ENCODE assay signal across 22 cellular contexts in genomic region chr11:115151010-115151409, GRCh38.
"Had no signal": no experiment of that assay in that cellular context is flagged by ENCODE, and none has a peak within 500 bp of the region (broad histone marks: within the 10 kb centered on the region; RNA-seq: fewer than 3 reads in every experiment).

No MANE protein-coding gene starts in this region.

- H3K4me3 ChIP-seq: left lung, lung, ovary, right atrium auricular region, skin epidermis, stomach, testis, thyroid gland, transverse colon, upper lobe of right lung had no signal

- ATAC-seq: left colon; left lung; natural killer cell; sciatic nerve; stimulated activated naive B cell treated with anti-CD40 and anti-IgM and Interleukin-4, amounts not matched to agents 10 μg/mL and 1 μg/mL and 100 μg/mL, for 72 hours; stimulated activated naive CD8-positive, alpha-beta T cell treated with anti-CD3 and anti-CD28 coated beads, Interleukin-15, Interleukin-2, amounts not matched to agents 100 U/mL and 50 U/mL, for 24 hours; upper lobe of right lung had no signal

- DNase-seq: hippocampal formation; left colon; left lung; mesendoderm; naive B cell; natural killer cell; ovary; stimulated activated CD4-positive, alpha-beta T cell treated with anti-CD3 and anti-CD28 coated beads, Interleukin-12 subunit alpha, Interleukin-12 subunit beta, amount 100 ng/mL, for 4 hours; stimulated activated CD4-positive, alpha-beta T cell treated with anti-CD3 and anti-CD28 coated beads, Interleukin-15, amount 100 ng/mL, for 24 hours; stimulated activated CD4-positive, alpha-beta T cell treated with anti-CD3 and anti-CD28 coated beads, Interleukin-2, amount 100 ng/mL, for 24 hours; stimulated activated CD4-positive, alpha-beta T cell treated with anti-CD3 and anti-CD28 coated beads, Interleukin-4, amount 100 ng/mL, for 1 hour; stimulated activated naive B cell treated with anti-CD40 and anti-IgM and Interleukin-4, amounts not matched to agents 10 μg/mL and 1 μg/mL and 100 μg/mL, for 72 hours; stimulated activated naive CD8-positive, alpha-beta T cell treated with anti-CD3 and anti-CD28 coated beads, Interleukin-15, Interleukin-2, amounts not matched to agents 100 U/mL and 50 U/mL, for 24 hours; stomach; testis; thyroid gland; transverse colon; upper lobe of right lung had no signal
